Comparison of ENCODE assay signal across 8 cellular contexts in genomic region chr14:90495357-90496276, GRCh38.
A peak's percentile ranks its signal among the peaks of the same experiment; 100 is the strongest.
DNase-seq lines count a peak whose midpoint lies in the region; ATAC-seq and TF ChIP-seq lines count a peak whose summit lies in the region.

No MANE protein-coding gene starts in this region.

- DNase-seq in stimulated activated CD4-positive, alpha-beta T cell treated with anti-CD3 and anti-CD28 coated beads, Interleukin-12 subunit alpha, Interleukin-12 subunit beta, amount 100 ng/mL, for 48 hours (ENCODE audit: low read depth in 2 of 3, low spot score in 1 of 3): peak in 2 of 3 donors; percentile 19 to 34
- DNase-seq in stimulated activated CD4-positive, alpha-beta T cell treated with anti-CD3 and anti-CD28 coated beads, Interleukin-4, amount 100 ng/mL, for 4 hours: no peak
- DNase-seq in SJCRH30 (peak; percentile 75 to 90), mucosa of descending colon (peak in 1 of 3 donors; percentile 83), globus pallidus (ENCODE audit: low spot score) (no peak), midbrain (lab: John Stamatoyannopoulos, UW) (no peak)
- peak; percentile 17 to 34 for DNase-seq in central memory CD8-positive, alpha-beta T cell (ENCODE audit: low spot score in 2 of 2)

- no peaks in the 10 kb centered on the region for H3K9me3 Mint-ChIP-seq in central memory CD8-positive, alpha-beta T cell

- H3K4me3 ChIP-seq in SJCRH30: no peak overlapping the region
- H3K4me3 ChIP-seq in mucosa of descending colon: no peak overlapping the region

- peaks cover 2% of the 10 kb centered on the region for H3K36me3 Mint-ChIP-seq in central memory CD8-positive, alpha-beta T cell (ENCODE audit: insufficient read depth)

- H3K4me3 Mint-ChIP-seq in central memory CD8-positive, alpha-beta T cell: no peak overlapping the region

- H3K27ac ChIP-seq in SJCRH30: no peak overlapping the region

- no peaks in the 10 kb centered on the region for H3K4me1 Mint-ChIP-seq in central memory CD8-positive, alpha-beta T cell

- intact Hi-C loops in mucosa of descending colon (cut with DNase I, micrococcal nuclease): no loop called here

- H3K9me3 ChIP-seq in SJCRH30 (replicated peaks): no peaks in the 10 kb centered on the region
- H3K9me3 ChIP-seq in mucosa of descending colon: no peaks in the 10 kb centered on the region

- H3K4me1 ChIP-seq in SJCRH30: peaks cover 6% of the 10 kb centered on the region; the same call in 1 of the 2 replicates
- H3K4me1 ChIP-seq in mucosa of descending colon (ENCODE audit: low read depth): no peaks in the 10 kb centered on the region

- no peak for ATAC-seq in central memory CD8-positive, alpha-beta T cell (replicated peaks; ENCODE audit: extremely low read depth, poor library complexity, severe bottlenecking)
- ATAC-seq in mucosa of descending colon (peak; percentile 63), HG02798 (IDR thresholded peaks at IDR 0.05; ENCODE audit: poor library complexity, unreplicated experiment) (no peak)

- no peak overlapping the region for H3K27ac Mint-ChIP-seq in central memory CD8-positive, alpha-beta T cell (ENCODE audit: low read depth)

- TF ChIP-seq CTCF in mucosa of descending colon (IDR thresholded peaks at IDR 0.05): no peak

- H3K36me3 ChIP-seq in SJCRH30 (no peaks in the 10 kb centered on the region), mucosa of descending colon (ENCODE audit: low read depth) (no peaks in the 10 kb centered on the region)

- H3K27me3 Mint-ChIP-seq in central memory CD8-positive, alpha-beta T cell: peaks cover 45% of the 10 kb centered on the region

- H3K27me3 ChIP-seq in SJCRH30: no peaks in the 10 kb centered on the region

Comparison
In these comparisons a context has a peak if more than half of its experiments do, and no peak if none do; other contexts are left out.
1. DNase-seq: peak in stimulated activated CD4-positive, alpha-beta T cell treated with anti-CD3 and anti-CD28 coated beads, Interleukin-12 subunit alpha, Interleukin-12 subunit beta, amount 100 ng/mL, for 48 hours (2 of 3), SJCRH30 (2 of 2) and central memory CD8-positive, alpha-beta T cell (2 of 2); none in stimulated activated CD4-positive, alpha-beta T cell treated with anti-CD3 and anti-CD28 coated beads, Interleukin-4, amount 100 ng/mL, for 4 hours (0 of 2), globus pallidus (single experiment) and midbrain (single experiment).